In genomic region chr18:50819727-50820378, GRCh38 we compare ENCODE assay signal across 1 cellular context.
TF ChIP-seq lines count a peak whose summit lies in the region.

Gene MRO, minus strand, starts transcription at chr18:50820016. Its CDS starts 10,616 bp downstream, at chr18:50809400.

TF ChIP-seq in GM23338, 12 proteins besides CTCF, POLR2A, EP300 and RAD21 (continued from another document):
- no peak for TF ChIP-seq ZNF462 (CRISPR knock-in tag; IDR thresholded peaks at IDR 0.05)
- no peak for TF ChIP-seq EZH2 (IDR thresholded peaks at IDR 0.05; ENCODE audit: low read depth, unreplicated experiment)
- TF ChIP-seq ETS1 (IDR thresholded peaks at IDR 0.05): no peak
TF ChIP-seq in GM23338: peak in this region for 0.
